Comparison of ENCODE assay signal across 23 cellular contexts in genomic region chr10:76327441-76327840, GRCh38.
"Had no signal": no experiment of that assay in that cellular context is flagged by ENCODE, and none has a peak within 500 bp of the region (broad histone marks: within the 10 kb centered on the region; RNA-seq: fewer than 3 reads in every experiment).

No MANE protein-coding gene starts in this region.

- H3K27me3 ChIP-seq: left lung, ovary, right atrium auricular region, right lobe of liver, suprapubic skin, tibial artery, uterus had no signal

- H3K27ac ChIP-seq: left lung, lower lobe of right lung, ovary, right atrium auricular region, right lobe of liver, skin epidermis, suprapubic skin, thoracic aorta, tibial artery, uterus had no signal

- DNase-seq: hippocampal formation; kidney; left colon; left lung; lower lobe of right lung; mammary epithelial cell; mesendoderm; mucosa of descending colon; naive thymus-derived CD4-positive, alpha-beta T cell; ovary; right lobe of liver; stimulated activated CD4-positive, alpha-beta T cell treated with anti-CD3 and anti-CD28 coated beads, Interleukin-12 subunit alpha, Interleukin-12 subunit beta, amount 100 ng/mL, for 4 hours; stimulated activated CD4-positive, alpha-beta T cell treated with anti-CD3 and anti-CD28 coated beads, Interleukin-15, amount 100 ng/mL, for 24 hours; stimulated activated CD4-positive, alpha-beta T cell treated with anti-CD3 and anti-CD28 coated beads, Interleukin-2, amount 100 ng/mL, for 24 hours; stimulated activated CD4-positive, alpha-beta T cell treated with anti-CD3 and anti-CD28 coated beads, Interleukin-4, amount 100 ng/mL, for 1 hour; stimulated activated naive CD4-positive, alpha-beta T cell; tibial artery; uterus had no signal

- H3K4me1 ChIP-seq: left lung, lower lobe of right lung had no signal

- H3K4me3 ChIP-seq: left lung, lower lobe of right lung, mucosa of descending colon, ovary, right atrium auricular region, right lobe of liver, skin epidermis, suprapubic skin, thoracic aorta, tibial artery, uterus had no signal

- H3K9me3 ChIP-seq: left lung, lower lobe of right lung, mucosa of descending colon, ovary, right atrium auricular region, right lobe of liver, suprapubic skin, thoracic aorta, tibial artery, uterus had no signal

- H3K36me3 ChIP-seq: left lung, lower lobe of right lung, ovary, right atrium auricular region, right lobe of liver, suprapubic skin, thoracic aorta, tibial artery, uterus had no signal

- ATAC-seq: left colon; left lung; lower lobe of right lung; mucosa of descending colon; naive thymus-derived CD4-positive, alpha-beta T cell; natural killer cell treated with Interleukin-12 subunit alpha and Interleukin-12 subunit beta and Interleukin-15 and Interleukin-18, amount 100 ng/mL, for 72 hours; right lobe of liver had no signal
